In the genomic region with DNA sequence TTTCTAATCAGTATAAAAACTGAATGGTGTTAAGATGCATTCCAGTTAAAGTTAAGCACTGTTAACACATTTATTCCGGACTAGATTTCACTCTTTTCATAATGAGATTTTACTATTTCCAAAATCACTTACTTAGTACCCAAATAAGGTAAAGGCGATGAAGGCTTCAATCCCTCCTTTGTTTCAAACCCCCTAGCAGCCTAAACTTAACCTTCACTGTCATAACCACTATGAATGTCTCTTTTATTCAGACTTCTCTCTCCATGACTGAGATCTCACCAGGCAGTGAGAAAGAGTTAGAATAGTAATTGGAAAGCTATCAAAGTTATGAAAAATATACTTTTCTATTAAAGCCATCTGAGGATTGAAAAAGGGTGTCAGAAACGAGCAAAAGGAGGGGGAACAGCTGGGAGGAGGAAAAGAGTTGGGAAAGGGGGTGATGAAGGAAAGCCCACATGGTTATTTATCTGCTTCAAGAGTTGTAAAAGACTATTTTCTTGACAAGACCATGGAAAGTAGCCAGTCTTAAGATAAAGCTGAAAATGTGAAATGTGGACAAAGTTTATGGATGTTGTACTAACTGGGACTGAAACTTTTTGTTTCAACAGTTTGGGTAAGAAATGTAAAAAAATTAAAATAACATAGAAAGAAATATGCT, we compare ENCODE assay signal across 1 cellular context.
TF ChIP-seq lines count a peak whose summit lies in the region.

No MANE protein-coding gene starts in this region.

TF ChIP-seq in H1, 55 proteins besides CTCF, POLR2A, EP300 and RAD21:
- TF ChIP-seq SRF (IDR thresholded peaks at IDR 0.05; ENCODE audit: low read depth, low read length) (peak; percentile 43; the same call in 1 of the 2 replicates), CREB1 (IDR thresholded peaks at IDR 0.05) (no peak)
